8 cellular contexts compared by ENCODE assay signal in genomic region chr19:49361438-49362047, GRCh38. TPM values are rescaled to one million over a fixed set of nuclear protein-coding genes. Genes with fewer than 3 reads are reported as not detected.
DNase-seq lines count a peak whose midpoint lies in the region; ATAC-seq, FAIRE-seq and TF ChIP-seq lines count a peak whose summit lies in the region.

No MANE protein-coding gene starts in this region.

- no peak for FAIRE-seq in urothelium cell line (lab: Jason Lieb, UNC)

- peaks cover 47% of the 10 kb centered on the region for H3K4me1 ChIP-seq in OCI-LY1 (ENCODE audit: insufficient read depth, low read length, severe bottlenecking)
- peaks cover 13% of the 10 kb centered on the region for H3K4me1 ChIP-seq in mucosa of descending colon (ENCODE audit: low read depth)

- H3K9ac ChIP-seq in OCI-LY1 (ENCODE audit: low read length) = no peak overlapping the region

- TF ChIP-seq CTCF in OCI-LY1 (IDR thresholded peaks at IDR 0.05; ENCODE audit: low read length) (no peak), epithelial cell of proximal tubule (conservative IDR thresholded peaks at IDR 0.05; ENCODE audit: low read depth, low read length) (no peak), mucosa of descending colon (IDR thresholded peaks at IDR 0.05) (no peak)

- no peak for TF ChIP-seq POLR2A in erythroblast (IDR thresholded peaks at IDR 0.05; ENCODE audit: low read length)

- H3K27ac ChIP-seq in OCI-LY1 (ENCODE audit: low read depth, low read length, poor library complexity, severe bottlenecking) = no peak overlapping the region

- intact Hi-C loops in mucosa of descending colon (cut with DNase I, micrococcal nuclease) = no loop called here

- peak; percentile 52 for ATAC-seq in mucosa of descending colon

- H3K4me3 ChIP-seq in OCI-LY1 (ENCODE audit: low read depth, low read length, poor library complexity, severe bottlenecking) = no peak overlapping the region
- H3K4me3 ChIP-seq in epithelial cell of proximal tubule (ENCODE audit: low read depth, low read length) = peak overlapping the region; percentile 76
- H3K4me3 ChIP-seq in mucosa of descending colon = peak overlapping the region; percentile 24

- H3F3A ChIP-seq in OCI-LY1 (ENCODE audit: insufficient read depth, low read length) = no peaks in the 10 kb centered on the region

- H3K9me2 ChIP-seq in OCI-LY1 (ENCODE audit: low read depth, low read length) = no peaks in the 10 kb centered on the region

- H2AFZ ChIP-seq in OCI-LY1 (ENCODE audit: low read length) = no peak overlapping the region

- peaks cover 18% of the 10 kb centered on the region; the same call in 1 of the 2 replicates for H3K27me3 ChIP-seq in OCI-LY1 (ENCODE audit: insufficient read depth, low read length)

- no peaks in the 10 kb centered on the region for H3K79me2 ChIP-seq in OCI-LY1 (ENCODE audit: insufficient read depth, low read length)

- no peaks in the 10 kb centered on the region for H4K20me1 ChIP-seq in OCI-LY1 (ENCODE audit: insufficient read depth, low read length)

- peak overlapping the region; percentile 21; the same call in 1 of the 2 replicates for H3K4me2 ChIP-seq in OCI-LY1 (ENCODE audit: low read length)

- H3K36me3 ChIP-seq in OCI-LY1 (ENCODE audit: insufficient read depth, low read length) = no peaks in the 10 kb centered on the region
- no peaks in the 10 kb centered on the region for H3K36me3 ChIP-seq in mucosa of descending colon (ENCODE audit: low read depth)

- H3K9me3 ChIP-seq in OCI-LY1 (ENCODE audit: low read length) = no peaks in the 10 kb centered on the region
- no peaks in the 10 kb centered on the region for H3K9me3 ChIP-seq in mucosa of descending colon

- DNase-seq in ELF-1 (ENCODE audit: low read depth, low spot score) = peak; percentile 86
- DNase-seq in epithelial cell of proximal tubule (ENCODE audit: low read depth) = no peak
- peak; percentile 80 to 87 (median 83) for DNase-seq in mucosa of descending colon
- DNase-seq in urothelium cell line (ENCODE audit: low spot score) = peak; percentile 89
- DNase-seq in mesenteric fat pad (ENCODE audit: low spot score) = no peak
- no peak for DNase-seq in MV-4-11 (lab: John Stamatoyannopoulos, UW)
- no peak for DNase-seq in erythroblast (lab: John Stamatoyannopoulos, UW)

RNA-seq across cellular contexts. Expression of gene TEAD2, which starts 0.7 kb away (rescaled TPM):
- total RNA-seq in epithelial cell of proximal tubule = 74.5 and 89.5 TPM in 2 replicates
- total RNA-seq in mucosa of descending colon = 10 to 100 TPM in 2 of 3 donors, 1 to 10 TPM in 1; 9.8 to 64.0 (median 21.8) TPM
- 48.3 TPM for total RNA-seq in mesenteric fat pad

RNA-seq across cellular contexts. Expression of gene DKKL1, which starts 2.1 kb away (rescaled TPM):
- total RNA-seq in epithelial cell of proximal tubule (1.3 TPM in 1 of 2 replicates, not detected in the other), mucosa of descending colon (under 1 TPM in 1 of 3 donors, not detected in 2; 0.44 TPM), mesenteric fat pad (not detected)

RNA-seq across cellular contexts. Expression of gene CD37, which starts 26.3 kb away (rescaled TPM):
- total RNA-seq in epithelial cell of proximal tubule (not detected in 2 replicates), mucosa of descending colon (10 to 100 TPM in 2 of 3 donors, 1 to 10 TPM in 1; 5.6 to 11.2 (median 10.1) TPM), mesenteric fat pad (32.1 TPM)

RNA-seq across cellular contexts. Expression of gene KASH5, which starts 26.5 kb away (rescaled TPM):
- total RNA-seq in epithelial cell of proximal tubule (0.06 TPM in 1 of 2 replicates, not detected in the other), mucosa of descending colon (not detected), mesenteric fat pad (not detected)

RNA-seq across cellular contexts. Expression of gene SLC6A16, which starts 36.6 kb away (rescaled TPM):
- total RNA-seq in epithelial cell of proximal tubule (0.07 and 0.29 TPM in 2 replicates), mucosa of descending colon (1 to 10 TPM in 1 of 3 donors, under 1 TPM in 2; 0.36 to 3.7 (median 0.52) TPM), mesenteric fat pad (3.1 TPM)

Comparison
In these comparisons a context has a peak if more than half of its experiments do, and no peak if none do; other contexts are left out.
1. DNase-seq: peak in ELF-1 (single experiment), mucosa of descending colon (3 of 3) and urothelium cell line (single experiment); none in epithelial cell of proximal tubule (single experiment), mesenteric fat pad (single experiment), MV-4-11 (single experiment) and erythroblast (0 of 2).